In genomic region chr17:45136846-45137560, GRCh38 we compare ENCODE assay signal across 15 cellular contexts. TPM values are rescaled to one million over a fixed set of nuclear protein-coding genes. Genes with fewer than 3 reads are reported as not detected.
DNase-seq lines count a peak whose midpoint lies in the region; ATAC-seq and TF ChIP-seq lines count a peak whose summit lies in the region.
"Had no signal": no experiment of that assay in that cellular context is flagged by ENCODE, and none has a peak within 500 bp of the region (broad histone marks: within the 10 kb centered on the region; RNA-seq: fewer than 3 reads in every experiment).

No MANE protein-coding gene starts in this region.

- no peak overlapping the region for H3K9ac ChIP-seq in endodermal cell (ENCODE audit: extremely low read depth, low read length, poor library complexity, severe bottlenecking)

- H3K9me2 ChIP-seq in OCI-LY7 (ENCODE audit: insufficient read depth, low read length) = no peaks in the 10 kb centered on the region

- peak overlapping the region; percentile 82 for H3K4me3 Mint-ChIP-seq in activated CD4-positive, alpha-beta T cell treated with anti-CD3 and anti-CD28 coated beads for 36 hours
- no peak overlapping the region for H3K4me3 Mint-ChIP-seq in endodermal cell

- no peak overlapping the region for H3K4me3 ChIP-seq in OCI-LY7 (ENCODE audit: low read depth, low read length, poor library complexity, severe bottlenecking)
- H3K4me3 ChIP-seq in endodermal cell (ENCODE audit: low read length) = no peak overlapping the region
- H3K4me3 ChIP-seq: lung had no signal

- no peaks in the 10 kb centered on the region for H3K36me3 ChIP-seq in OCI-LY7 (ENCODE audit: insufficient read depth, low read length)
- no peaks in the 10 kb centered on the region for H3K36me3 ChIP-seq in endodermal cell (ENCODE audit: control insufficient read depth, insufficient read depth, low read length)
- H3K36me3 ChIP-seq: HAP-1, thoracic aorta had no signal

- no peak overlapping the region for H2AFZ ChIP-seq in OCI-LY7 (ENCODE audit: low read length)

- CTCF ChIA-PET in activated CD4-positive, alpha-beta T cell treated with anti-CD3 and anti-CD28 coated beads for 36 hours (lab: Charles Lee) = interaction anchor here (0.6 to 7.0 kb wide), 3 partner anchors 10 to 60 kb away, joined by 3 to 222 read pairs (median 201); partner anchors contain the start of gene HEXIM1
- CTCF ChIA-PET in OCI-LY7 (lab: Charles Lee; ENCODE audit: unreplicated experiment) = no interaction called here

- WGBS in endodermal cell (ENCODE audit: insufficient coverage in 1 of 2, insufficient read length in 1 of 2), 2 experiments = 92 to 98% methylated on average over 7 to 11 of the region's 12 CpGs

- no peaks in the 10 kb centered on the region for H3K36me3 Mint-ChIP-seq in activated CD4-positive, alpha-beta T cell treated with anti-CD3 and anti-CD28 coated beads for 36 hours (ENCODE audit: low read depth)
- H3K36me3 Mint-ChIP-seq in endodermal cell (ENCODE audit: low read depth) = peaks cover 7% of the 10 kb centered on the region

- H3K9me3 ChIP-seq in OCI-LY7 (ENCODE audit: low read length) (no peaks in the 10 kb centered on the region), endodermal cell (ENCODE audit: control insufficient read depth, low read length) (no peaks in the 10 kb centered on the region)
- H3K9me3 ChIP-seq: HAP-1, thoracic aorta had no signal

- no peaks in the 10 kb centered on the region for H3K27me3 ChIP-seq in endodermal cell (ENCODE audit: control insufficient read depth, insufficient read depth, low read length, poor library complexity, severe bottlenecking)

- H3K4me1 Mint-ChIP-seq in activated CD4-positive, alpha-beta T cell treated with anti-CD3 and anti-CD28 coated beads for 36 hours = peaks cover 9% of the 10 kb centered on the region
- H3K4me1 Mint-ChIP-seq in endodermal cell = peaks cover 11% of the 10 kb centered on the region

- no TSS peak for BruUV-seq in OCI-LY7 (replicated peaks; lab: Mats Ljungman, UMichigan)

- H3K4me2 ChIP-seq in OCI-LY7 (ENCODE audit: low read length) = 0 out of 2 replicates have a peak overlapping the region, but pooled peaks have one; percentile 95

- no peaks in the 10 kb centered on the region for H3K27me3 Mint-ChIP-seq in activated CD4-positive, alpha-beta T cell treated with anti-CD3 and anti-CD28 coated beads for 36 hours
- no peaks in the 10 kb centered on the region for H3K27me3 Mint-ChIP-seq in endodermal cell (ENCODE audit: insufficient read depth)

- H3K9me3 Mint-ChIP-seq in activated CD4-positive, alpha-beta T cell treated with anti-CD3 and anti-CD28 coated beads for 36 hours (ENCODE audit: low read depth) = no peaks in the 10 kb centered on the region
- no peaks in the 10 kb centered on the region for H3K9me3 Mint-ChIP-seq in endodermal cell

- H3K79me2 ChIP-seq in OCI-LY7 (ENCODE audit: insufficient read depth, low read depth, low read length) = no peaks in the 10 kb centered on the region

- POLR2A ChIA-PET in activated CD4-positive, alpha-beta T cell treated with anti-CD3 and anti-CD28 coated beads for 36 hours (lab: Charles Lee) = interaction anchor here (2.8 kb wide), 1 partner anchor 13 kb away, joined by 65 read pairs; the partner anchor contains the start of gene HEXIM1
- POLR2A ChIA-PET in OCI-LY7 (lab: Charles Lee) = no interaction called here

- intact Hi-C loops in activated CD4-positive, alpha-beta T cell treated with anti-CD3 and anti-CD28 coated beads for 36 hours (cut with DNase I, micrococcal nuclease) = loop anchor here in 1 of 2 experiments (10.0 kb wide), 1 partner anchor 362 kb away; no protein-coding TSS in a partner anchor
- intact Hi-C loops in OCI-LY7 (cut with micrococcal nuclease; ENCODE audit: unreplicated experiment) (no loop called here), posterior vena cava (cut with DNase I) (loop anchor here (5.0 to 10.0 kb wide), 3 partner anchors 60 to 248 kb away; partner anchors contain the start of gene GFAP (in 1 of the 2))

- no peaks in the 10 kb centered on the region for H4K20me1 ChIP-seq in OCI-LY7 (ENCODE audit: insufficient read depth, low read length)

- H3K4me1 ChIP-seq in OCI-LY7 (ENCODE audit: insufficient read depth, low read length, poor library complexity, severe bottlenecking) = peaks cover 16% of the 10 kb centered on the region
- peaks cover 9% of the 10 kb centered on the region for H3K4me1 ChIP-seq in endodermal cell (ENCODE audit: control insufficient read depth, insufficient read depth, low read length)

- H3K27ac ChIP-seq in OCI-LY7 (ENCODE audit: low read depth, low read length, poor library complexity, severe bottlenecking) (no peak overlapping the region), endodermal cell (ENCODE audit: low read depth, low read length) (no peak overlapping the region)

- no peak overlapping the region for H3K27ac Mint-ChIP-seq in activated CD4-positive, alpha-beta T cell treated with anti-CD3 and anti-CD28 coated beads for 36 hours
- no peak overlapping the region for H3K27ac Mint-ChIP-seq in endodermal cell

- TF ChIP-seq CTCF in OCI-LY7 (conservative IDR thresholded peaks at IDR 0.05; ENCODE audit: low read length) (no peak), endodermal cell (conservative IDR thresholded peaks at IDR 0.05) (no peak)

- DNase-seq in activated CD4-positive, alpha-beta T cell treated with anti-CD3 and anti-CD28 coated beads for 36 hours = no peak
- DNase-seq in activated CD4-positive, alpha-beta T cell treated with anti-CD3 and anti-CD28 coated beads for 1 hour = no peak
- DNase-seq in OCI-LY7 (ENCODE audit: low spot score) (no peak), endodermal cell (peak; percentile 50), posterior vena cava (ENCODE audit: low spot score) (peak; percentile 78), SK-N-DZ (ENCODE audit: low spot score) (no peak), NCI-H1436 (lab: John Stamatoyannopoulos, UW) (no peak)
- DNase-seq: activated CD4-positive, alpha-beta T cell treated with anti-CD3 and anti-CD28 coated beads, Interleukin-2, amount 50 U/mL, for 1 hour; anterior cingulate cortex; NCI-H1436 treated with DMSO at 0.1 percent for 48 hours; NCI-H526 treated with DMSO at 0.1 percent for 48 hours had no signal

- ATAC-seq in activated CD4-positive, alpha-beta T cell treated with anti-CD3 and anti-CD28 coated beads for 36 hours = no peak
- ATAC-seq in HG02852 (IDR thresholded peaks at IDR 0.05; ENCODE audit: unreplicated experiment) = no peak

RNA-seq across cellular contexts. Expression of gene ACBD4, which starts 1.5 kb away (rescaled TPM):
- total RNA-seq in activated CD4-positive, alpha-beta T cell treated with anti-CD3 and anti-CD28 coated beads for 36 hours = 10 to 100 TPM; 12.7 to 13.4 TPM
- total RNA-seq in OCI-LY7 (2014; rRNA removed; shearing (Covaris generic)) = 14.6 and 14.8 TPM in 2 replicates
- total RNA-seq in OCI-LY7 (2022) (22.2 and 24.0 TPM in 2 replicates), endodermal cell (10 to 100 TPM; 17.4 to 19.5 TPM), posterior vena cava (10 to 100 TPM; 10.8 to 12.9 TPM)
- polyA plus RNA-seq in endodermal cell (2013, experiment 1 of 2) = 6.8 TPM
- polyA plus RNA-seq in endodermal cell (2013, experiment 2 of 2) = 6.0 TPM
- polyA plus RNA-seq in SK-N-DZ (2014; cell fraction: cytosol; rRNA removed) = 6.4 TPM in 2 replicates
- 21.1 and 23.7 TPM in 2 replicates for polyA plus RNA-seq in SK-N-DZ (2014; cell fraction: nucleus; rRNA removed)

RNA-seq across cellular contexts. Expression of gene PLCD3, which starts 4.7 kb away (rescaled TPM):
- 1 to 10 TPM; 2.9 to 3.4 TPM for total RNA-seq in activated CD4-positive, alpha-beta T cell treated with anti-CD3 and anti-CD28 coated beads for 36 hours
- 1.4 and 3.6 TPM in 2 replicates for total RNA-seq in OCI-LY7 (2014; rRNA removed; shearing (Covaris generic))
- total RNA-seq in OCI-LY7 (2022) (1.7 and 4.6 TPM in 2 replicates), endodermal cell (10 to 100 TPM; 34.8 to 42.9 TPM), posterior vena cava (10 to 100 TPM; 69.3 to 74.2 TPM)
- polyA plus RNA-seq in endodermal cell (2013, experiment 1 of 2) = 16.1 TPM
- polyA plus RNA-seq in endodermal cell (2013, experiment 2 of 2) = 20.9 TPM
- polyA plus RNA-seq in SK-N-DZ (2014; cell fraction: cytosol; rRNA removed) = 14.7 and 16.2 TPM in 2 replicates
- polyA plus RNA-seq in SK-N-DZ (2014; cell fraction: nucleus; rRNA removed) = 17.1 and 17.3 TPM in 2 replicates

RNA-seq across cellular contexts. Expression of gene HEXIM1, which starts 11.3 kb away (rescaled TPM):
- 10 to 100 TPM; 27.1 to 27.3 TPM for total RNA-seq in activated CD4-positive, alpha-beta T cell treated with anti-CD3 and anti-CD28 coated beads for 36 hours
- 12.1 and 13.9 TPM in 2 replicates for total RNA-seq in OCI-LY7 (2014; rRNA removed; shearing (Covaris generic))
- total RNA-seq in OCI-LY7 (2022) (16.4 and 17.2 TPM in 2 replicates), endodermal cell (10 to 100 TPM; 37.0 to 39.2 TPM), posterior vena cava (10 to 100 TPM; 40.6 to 46.9 TPM)
- polyA plus RNA-seq in endodermal cell (2013, experiment 1 of 2) = 20.1 TPM
- polyA plus RNA-seq in endodermal cell (2013, experiment 2 of 2) = 19.4 TPM
- polyA plus RNA-seq in SK-N-DZ (2014; cell fraction: cytosol; rRNA removed) = 1.4 TPM in 2 replicates
- 0.97 and 2.7 TPM in 2 replicates for polyA plus RNA-seq in SK-N-DZ (2014; cell fraction: nucleus; rRNA removed)

RNA-seq across cellular contexts. Expression of gene HEXIM2, which starts 24.7 kb away (rescaled TPM):
- total RNA-seq in activated CD4-positive, alpha-beta T cell treated with anti-CD3 and anti-CD28 coated beads for 36 hours = 1 to 10 TPM; 3.9 to 4.6 TPM
- 8.6 and 9.3 TPM in 2 replicates for total RNA-seq in OCI-LY7 (2014; rRNA removed; shearing (Covaris generic))
- total RNA-seq in OCI-LY7 (2022) (9.7 and 11.1 TPM in 2 replicates), endodermal cell (10 to 100 TPM; 12.9 to 13.1 TPM), posterior vena cava (1 to 10 TPM; 1.6 to 3.0 TPM)
- polyA plus RNA-seq in endodermal cell (2013, experiment 1 of 2) = 8.6 TPM
- polyA plus RNA-seq in endodermal cell (2013, experiment 2 of 2) = 7.7 TPM
- polyA plus RNA-seq in SK-N-DZ (2014; cell fraction: cytosol; rRNA removed) = 9.7 and 10.2 TPM in 2 replicates
- polyA plus RNA-seq in SK-N-DZ (2014; cell fraction: nucleus; rRNA removed) = 7.2 and 8.5 TPM in 2 replicates

Comparison
In these comparisons a context has a peak if more than half of its experiments do, and no peak if none do; other contexts are left out.
1. DNase-seq: peak in endodermal cell (single experiment) and posterior vena cava (single experiment); none in activated CD4-positive, alpha-beta T cell treated with anti-CD3 and anti-CD28 coated beads for 36 hours (single experiment), activated CD4-positive, alpha-beta T cell treated with anti-CD3 and anti-CD28 coated beads for 1 hour (single experiment), OCI-LY7 (single experiment), SK-N-DZ (single experiment) and NCI-H1436 (single experiment).
2. RNA of gene PLCD3, which starts 4.7 kb away (total RNA-seq): 69.3 to 74.2 TPM in posterior vena cava and 34.8 to 42.9 TPM in endodermal cell; 1.4 to 4.6 TPM in OCI-LY7 and 2.9 to 3.4 TPM in activated CD4-positive, alpha-beta T cell treated with anti-CD3 and anti-CD28 coated beads for 36 hours; every median in the first group is over 4 times any median in the second.